Comparison of ENCODE assay signal across 8 cellular contexts in the genomic region with DNA sequence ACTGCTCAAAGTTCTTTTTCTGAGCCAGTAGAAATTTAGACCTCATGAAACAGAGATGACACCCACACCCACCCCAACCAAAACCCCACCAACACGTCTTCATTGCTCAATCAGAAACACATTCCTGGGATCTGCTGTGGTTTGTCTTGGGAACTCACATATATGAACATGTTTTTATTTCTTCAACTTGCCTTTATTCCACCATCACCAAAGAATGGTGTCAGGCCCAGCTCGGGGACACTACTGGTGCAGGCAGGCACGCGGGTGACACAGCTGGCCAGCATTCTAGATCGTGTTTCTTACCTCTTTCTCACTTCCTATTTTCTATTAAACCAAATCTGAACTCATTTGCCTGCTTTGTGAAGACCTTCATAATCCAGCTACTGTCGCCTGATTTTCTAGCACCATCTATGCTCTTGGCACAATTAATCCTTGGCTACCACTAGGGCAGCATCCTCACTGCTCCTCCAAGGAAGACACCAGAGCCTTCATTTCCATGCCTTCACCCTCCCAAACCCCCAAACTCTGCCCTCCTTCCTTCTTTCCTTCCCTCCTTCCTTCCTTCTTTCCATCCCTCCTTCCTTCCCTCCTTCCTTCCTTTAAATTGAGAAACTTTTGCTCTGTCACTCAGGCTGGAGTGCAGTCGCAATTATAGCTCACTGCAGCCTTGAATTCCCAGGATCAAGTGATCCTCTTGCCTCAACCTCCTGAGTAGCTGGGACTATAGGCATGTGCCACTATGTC.
DNase-seq lines count a peak whose midpoint lies in the region; ATAC-seq and TF ChIP-seq lines count a peak whose summit lies in the region.

No MANE protein-coding gene starts in this region.

- peaks cover 63% of the 10 kb centered on the region for H3F3A ChIP-seq in MM.1S (ENCODE audit: insufficient read depth, low read length)

- H3K9me3 ChIP-seq in MM.1S (replicated peaks; ENCODE audit: insufficient read depth, low read length) (no peaks in the 10 kb centered on the region), mammary epithelial cell (replicated peaks; ENCODE audit: insufficient read depth, low read length) (no peaks in the 10 kb centered on the region), sigmoid colon (no peaks in the 10 kb centered on the region), A673 (ENCODE audit: low read depth, low read length, poor library complexity, severe bottlenecking) (no peaks in the 10 kb centered on the region)

- TF ChIP-seq EP300 in sigmoid colon (IDR thresholded peaks at IDR 0.05) = no peak

- CTCF ChIA-PET in mammary epithelial cell (lab: Charles Lee; ENCODE audit: low non-redundant PET) (no interaction called here), A673 (lab: Charles Lee) (no interaction called here)

- H3K36me3 ChIP-seq in MM.1S (replicated peaks; ENCODE audit: insufficient read depth, low read length) (no peaks in the 10 kb centered on the region), mammary epithelial cell (ENCODE audit: insufficient read depth, low read length) (no peaks in the 10 kb centered on the region), sigmoid colon (no peaks in the 10 kb centered on the region), A673 (ENCODE audit: insufficient read depth, low read length, poor library complexity, severe bottlenecking) (no peaks in the 10 kb centered on the region)

- peaks cover 63% of the 10 kb centered on the region for H3K4me1 ChIP-seq in MM.1S (ENCODE audit: low read length)
- peaks cover 14% of the 10 kb centered on the region for H3K4me1 ChIP-seq in mammary epithelial cell (ENCODE audit: insufficient read depth, low read length)
- peaks cover 0 to 23% (median 17%) of the 10 kb centered on the region in 4 donors for H3K4me1 ChIP-seq in sigmoid colon
- H3K4me1 ChIP-seq in A673 (ENCODE audit: insufficient read depth, low read length, poor library complexity, severe bottlenecking) = peaks cover 18% of the 10 kb centered on the region

- in situ Hi-C loops in mammary epithelial cell (cut with MboI; ENCODE audit: low sequenced_read_pairs in 2 of 2) = no loop called here

- H2AFZ ChIP-seq in MM.1S (ENCODE audit: low read length) (no peak overlapping the region), mammary epithelial cell (ENCODE audit: low read depth, low read length) (no peak overlapping the region)

- H3K27me3 ChIP-seq in MM.1S (replicated peaks; ENCODE audit: insufficient read depth, low read length) (no peaks in the 10 kb centered on the region), mammary epithelial cell (ENCODE audit: insufficient read depth, low read length) (no peaks in the 10 kb centered on the region), sigmoid colon (no peaks in the 10 kb centered on the region), A673 (replicated peaks; ENCODE audit: insufficient read depth, low read depth, low read length, poor library complexity) (no peaks in the 10 kb centered on the region)

- ATAC-seq in GM21423 (IDR thresholded peaks at IDR 0.05; ENCODE audit: unreplicated experiment) = peak; percentile 26
- ATAC-seq in GM21576 (IDR thresholded peaks at IDR 0.05; ENCODE audit: unreplicated experiment) = no peak

- BruUV-seq in mammary epithelial cell (replicated peaks; lab: Mats Ljungman, UMichigan) (no TSS peak), A673 (replicated peaks; lab: Mats Ljungman, UMichigan) (no TSS peak)

- H3K9ac ChIP-seq in MM.1S (ENCODE audit: low read length) = peak overlapping the region; percentile 95
- no peak overlapping the region for H3K9ac ChIP-seq in mammary epithelial cell (ENCODE audit: insufficient read depth, low read length)

- peak; percentile 56 for DNase-seq in EH (ENCODE audit: low read depth)
- peak; percentile 69 for DNase-seq in MM.1S
- peak; percentile 11 for DNase-seq in mammary epithelial cell
- no peak for DNase-seq in sigmoid colon
- DNase-seq in DMS79 (lab: John Stamatoyannopoulos, UW) = no peak
- no peak for DNase-seq in A673 (ENCODE audit: low spot score)

- dilution Hi-C loops in mammary epithelial cell (cut with HindIII; ENCODE audit: low sequenced_read_pairs) = no loop called here

- TF ChIP-seq POLR2A in sigmoid colon (IDR thresholded peaks at IDR 0.05) = no peak

- H4K20me1 ChIP-seq in MM.1S (ENCODE audit: insufficient read depth, low read length) (no peaks in the 10 kb centered on the region), mammary epithelial cell (ENCODE audit: insufficient read depth, low read length) (no peaks in the 10 kb centered on the region)

- no peak; the same call in 1 of the 2 replicates for TF ChIP-seq CTCF in MM.1S (IDR thresholded peaks at IDR 0.05; ENCODE audit: low read length)
- no peak for TF ChIP-seq CTCF in mammary epithelial cell (conservative IDR thresholded peaks at IDR 0.05 in 1 of 2, IDR thresholded peaks at IDR 0.05 in 1 of 2; ENCODE audit: extremely low read depth in 1 of 2, insufficient read depth in 1 of 2, low read depth in 1 of 2, low read length in 2 of 2)
- TF ChIP-seq CTCF in sigmoid colon (IDR thresholded peaks at IDR 0.05) = no peak
- no peak for TF ChIP-seq CTCF in A673 (conservative IDR thresholded peaks at IDR 0.05; ENCODE audit: low read depth, low read length)

- no peaks in the 10 kb centered on the region for H3K9me2 ChIP-seq in MM.1S (replicated peaks; ENCODE audit: insufficient read depth, low read length)

- H3K4me2 ChIP-seq in MM.1S (ENCODE audit: low read depth, low read length) (peak overlapping the region; percentile 94), mammary epithelial cell (ENCODE audit: insufficient read depth, low read depth, low read length) (no peak overlapping the region)

- no peak overlapping the region for H3K4me3 ChIP-seq in MM.1S (ENCODE audit: low read length)
- H3K4me3 ChIP-seq in mammary epithelial cell (replicated peaks in 1 of 3; ENCODE audit: insufficient read depth in 1 of 3, low read depth in 2 of 3, low read length in 3 of 3) = no peak overlapping the region
- H3K4me3 ChIP-seq in sigmoid colon = no peak overlapping the region
- no peak overlapping the region for H3K4me3 ChIP-seq in A673 (ENCODE audit: low read depth, low read length, poor library complexity, severe bottlenecking)

- POLR2A ChIA-PET in A673 (lab: Charles Lee; ENCODE audit: low non-redundant PET) = no interaction called here

- intact Hi-C loops in mammary epithelial cell (cut with micrococcal nuclease) (no loop called here), sigmoid colon (cut with DNase I) (no loop called here), A673 (cut with micrococcal nuclease; ENCODE audit: unreplicated experiment) (no loop called here)

- H3K79me2 ChIP-seq in MM.1S (ENCODE audit: low read length) = peaks cover 43% of the 10 kb centered on the region
- no peaks in the 10 kb centered on the region for H3K79me2 ChIP-seq in mammary epithelial cell (ENCODE audit: insufficient read depth, low read length)

- 85% methylated on average over 7 of the region's 7 CpGs for WGBS in mammary epithelial cell (ENCODE audit: low coverage, missing lambda C conversion rate)
- WGBS in sigmoid colon, 2 donors = 60 to 86% methylated on average over 7 of the region's 7 CpGs

- H3K27ac ChIP-seq in MM.1S (ENCODE audit: low read length) = peak overlapping the region; percentile 95
- H3K27ac ChIP-seq in mammary epithelial cell (ENCODE audit: insufficient read depth, low read depth, low read length) = peak overlapping the region; percentile 16
- H3K27ac ChIP-seq in sigmoid colon = peak overlapping the region; percentile 56 to 77 (median 70)
- H3K27ac ChIP-seq in A673 (ENCODE audit: low read depth, low read length, poor library complexity, severe bottlenecking) = no peak overlapping the region

Comparison
In these comparisons a context has a peak if more than half of its experiments do, and no peak if none do; other contexts are left out.
1. DNase-seq: peak in EH (single experiment), MM.1S (single experiment) and mammary epithelial cell (single experiment); none in sigmoid colon (single experiment), DMS79 (single experiment) and A673 (single experiment).